Comparison of ENCODE assay signal across 8 cellular contexts in genomic region chr15:31367021-31367729, GRCh38. TPM values are rescaled to one million over a fixed set of nuclear protein-coding genes. Genes with fewer than 3 reads are reported as not detected.
A peak's percentile ranks its signal among the peaks of the same experiment; 100 is the strongest.
DNase-seq lines count a peak whose midpoint lies in the region; ATAC-seq and TF ChIP-seq lines count a peak whose summit lies in the region.
"Had no signal": no experiment of that assay in that cellular context is flagged by ENCODE, and none has a peak within 500 bp of the region (broad histone marks: within the 10 kb centered on the region; RNA-seq: fewer than 3 reads in every experiment).

No MANE protein-coding gene starts in this region.

- H3K27me3 ChIP-seq in left lung, result no peaks in the 10 kb centered on the region

- no peak overlapping the region for H3K4me3 ChIP-seq in left lung

- peaks cover 0 to 6% of the 10 kb centered on the region in 2 donors for H3K36me3 ChIP-seq in left lung

- peak overlapping the region; percentile 78 for H3K4me3 Mint-ChIP-seq in activated naive CD8-positive, alpha-beta T cell treated with anti-CD3 and anti-CD28 coated beads for 36 hours

- TF ChIP-seq CTCF in left lung (IDR thresholded peaks at IDR 0.05), result no peak

- peaks cover 43 to 96% of the 10 kb centered on the region in 2 donors for H3K4me1 ChIP-seq in left lung

- H3K27ac ChIP-seq in left lung, result peak overlapping the region; percentile 86 to 94
- peak overlapping the region; percentile 98 for H3K27ac ChIP-seq in temporal lobe (ENCODE audit: low read depth, low read length)

- H3K36me3 Mint-ChIP-seq in activated naive CD8-positive, alpha-beta T cell treated with anti-CD3 and anti-CD28 coated beads for 36 hours, result peaks cover 40% of the 10 kb centered on the region

- H3K27ac Mint-ChIP-seq in activated naive CD8-positive, alpha-beta T cell treated with anti-CD3 and anti-CD28 coated beads for 36 hours, result peak overlapping the region; percentile 99

- DNase-seq in activated naive CD8-positive, alpha-beta T cell treated with anti-CD3 and anti-CD28 coated beads for 36 hours, result no peak
- no peak for DNase-seq in left lung
- DNase-seq: HCEC 1CT had no signal

- H3K4me1 Mint-ChIP-seq in activated naive CD8-positive, alpha-beta T cell treated with anti-CD3 and anti-CD28 coated beads for 36 hours, result peaks cover 89% of the 10 kb centered on the region

- intact Hi-C loops in left lung (cut with DNase I), result no loop called here

- peak; percentile 10 for ATAC-seq in HG03342 (IDR thresholded peaks at IDR 0.05; ENCODE audit: unreplicated experiment)
- ATAC-seq in left lung, result no peak
- ATAC-seq in HG02840 (IDR thresholded peaks at IDR 0.05; ENCODE audit: low FRiP score, unreplicated experiment), result no peak
- ATAC-seq in GM21447 (IDR thresholded peaks at IDR 0.05; ENCODE audit: unreplicated experiment), result no peak
- no peak for ATAC-seq in GM21619 (IDR thresholded peaks at IDR 0.05; ENCODE audit: unreplicated experiment)

- H3K27me3 Mint-ChIP-seq in activated naive CD8-positive, alpha-beta T cell treated with anti-CD3 and anti-CD28 coated beads for 36 hours, result no peaks in the 10 kb centered on the region

- H3K9me3 ChIP-seq in left lung, result no peaks in the 10 kb centered on the region

- H3K9me3 Mint-ChIP-seq in activated naive CD8-positive, alpha-beta T cell treated with anti-CD3 and anti-CD28 coated beads for 36 hours, result peaks cover 3% of the 10 kb centered on the region

RNA-seq across cellular contexts. Expression of gene KLF13, which starts 40.5 kb away (rescaled TPM):
- total RNA-seq in activated naive CD8-positive, alpha-beta T cell treated with anti-CD3 and anti-CD28 coated beads for 36 hours, result 100 to 1,000 TPM; 110 to 111 TPM
- total RNA-seq in left lung (100 to 1,000 TPM; 110 to 116 TPM), temporal lobe (27.8 TPM)
